9 cellular contexts compared by ENCODE assay signal in genomic region chr9:121609845-121610637, GRCh38. TPM values are rescaled to one million over a fixed set of nuclear protein-coding genes. Genes with fewer than 3 reads are reported as not detected.
DNase-seq lines count a peak whose midpoint lies in the region; ATAC-seq, FAIRE-seq and TF ChIP-seq lines count a peak whose summit lies in the region.
"Had no signal": no experiment of that assay in that cellular context is flagged by ENCODE, and none has a peak within 500 bp of the region (broad histone marks: within the 10 kb centered on the region; RNA-seq: fewer than 3 reads in every experiment).

No MANE protein-coding gene starts in this region.

- CTCF ChIA-PET in endothelial cell of umbilical vein (lab: Charles Lee): interaction anchor here (0.7 to 1.8 kb wide), 10 partner anchors 11 to 506 kb away, joined by 3 to 14 read pairs (median 3); no protein-coding TSS in a partner anchor

- FAIRE-seq in endothelial cell of umbilical vein (lab: Jason Lieb, UNC): no peak

- no peaks in the 10 kb centered on the region for H4K20me1 ChIP-seq in endothelial cell of umbilical vein (replicated peaks; ENCODE audit: control insufficient read depth, extremely low read depth, insufficient read depth, low read length)

- H3K79me2 ChIP-seq in endothelial cell of umbilical vein (ENCODE audit: control insufficient read depth, insufficient read depth, low read length): no peaks in the 10 kb centered on the region

- POLR2A ChIA-PET in endothelial cell of umbilical vein (lab: Charles Lee): no interaction called here

- ATAC-seq in GM21528 (IDR thresholded peaks at IDR 0.05; ENCODE audit: low FRiP score, unreplicated experiment) (no peak), HG03439 (IDR thresholded peaks at IDR 0.05; ENCODE audit: unreplicated experiment) (no peak)

- no peak overlapping the region for H2AFZ ChIP-seq in endothelial cell of umbilical vein (ENCODE audit: low read depth, low read length)

- no peak for TF ChIP-seq CTCF in endothelial cell of umbilical vein (IDR thresholded peaks at IDR 0.05; ENCODE audit: extremely low read depth in 1 of 2, insufficient read depth in 1 of 2, low read depth in 1 of 2, low read length in 2 of 2)

- peaks cover 8% of the 10 kb centered on the region for H3K4me1 ChIP-seq in endothelial cell of umbilical vein (ENCODE audit: control insufficient read depth, extremely low read depth, insufficient read depth, low read length)

- dilution Hi-C loops in endothelial cell of umbilical vein (cut with MboI; ENCODE audit: extremely low pct_ligation_motif_present, low sequenced_read_pairs): no loop called here

- no peak overlapping the region for H3K4me3 ChIP-seq in MG63
- no peak overlapping the region for H3K4me3 ChIP-seq in endothelial cell of umbilical vein (replicated peaks in 1 of 3; ENCODE audit: insufficient read depth in 1 of 3, low read depth in 1 of 3, low read length in 3 of 3)

- TF ChIP-seq POLR2A in endothelial cell of umbilical vein (IDR thresholded peaks at IDR 0.05; ENCODE audit: low read depth, low read length): no peak

- H3K4me2 ChIP-seq in endothelial cell of umbilical vein (ENCODE audit: insufficient read depth, low read length): no peak overlapping the region

- H3K27me3 ChIP-seq in MG63: no peaks in the 10 kb centered on the region; the same call in 1 of the 2 replicates
- H3K27me3 ChIP-seq in endothelial cell of umbilical vein (ENCODE audit: control insufficient read depth in 2 of 2, insufficient read depth in 2 of 2, low read length in 2 of 2): peaks cover 0 to 9% of the 10 kb centered on the region in 2 experiments

- no peaks in the 10 kb centered on the region for H3K9me1 ChIP-seq in endothelial cell of umbilical vein (replicated peaks; ENCODE audit: control insufficient read depth, extremely low read depth, insufficient read depth, low read length)

- H3K27ac ChIP-seq in endothelial cell of umbilical vein (ENCODE audit: insufficient read depth, low read depth, low read length): no peak overlapping the region

- no peak overlapping the region for H3K9ac ChIP-seq in endothelial cell of umbilical vein (replicated peaks; ENCODE audit: extremely low read depth, insufficient read depth, low read length)

- no peaks in the 10 kb centered on the region for H3K36me3 ChIP-seq in MG63
- no peaks in the 10 kb centered on the region for H3K36me3 ChIP-seq in endothelial cell of umbilical vein (ENCODE audit: control insufficient read depth in 2 of 2, extremely low read depth in 1 of 2, insufficient read depth in 2 of 2, low read length in 2 of 2)

- H3K9me3 ChIP-seq in MG63 (no peaks in the 10 kb centered on the region), endothelial cell of umbilical vein (replicated peaks; ENCODE audit: control insufficient read depth, insufficient read depth, low read length) (no peaks in the 10 kb centered on the region)

- peak; percentile 98 for DNase-seq in A172 (ENCODE audit: low spot score)
- DNase-seq in MG63: peak; percentile 89
- peak; percentile 29 for DNase-seq in endothelial cell of umbilical vein (ENCODE audit: low read depth, low spot score)
- DNase-seq in lung microvascular endothelial cell (ENCODE audit: low read depth in 2 of 2): peak; percentile 15 to 63
- no peak for DNase-seq in NCI-H1930 (lab: John Stamatoyannopoulos, UW)
- no peak for DNase-seq in activated T-cell treated with anti-CD3 and anti-CD28 coated beads, Interleukin-2, amount 50 U/mL, for 48 hours

- intact Hi-C loops in endothelial cell of umbilical vein (cut with micrococcal nuclease): loop anchor here (5.0 kb wide), 1 partner anchor 43 kb away; no protein-coding TSS in a partner anchor

- BruUV-seq in endothelial cell of umbilical vein (replicated peaks; lab: Mats Ljungman, UMichigan): no TSS peak

TF ChIP-seq in endothelial cell of umbilical vein, 7 proteins besides CTCF, POLR2A, EP300 and RAD21:
- TF ChIP-seq EZH2 (IDR thresholded peaks at IDR 0.05; ENCODE audit: borderline replicate concordance, low read depth, low read length, severe bottlenecking) (no peak), FOS (IDR thresholded peaks at IDR 0.05; ENCODE audit: borderline replicate concordance, insufficient read depth, low read length) (no peak), GATA2 (IDR thresholded peaks at IDR 0.05; ENCODE audit: insufficient read depth, insufficient read length, low read depth, low read length) (no peak), JUN (IDR thresholded peaks at IDR 0.05; ENCODE audit: borderline replicate concordance, insufficient read depth, insufficient read length, low read depth) (no peak)
- TF ChIP-seq, protein P1, sequence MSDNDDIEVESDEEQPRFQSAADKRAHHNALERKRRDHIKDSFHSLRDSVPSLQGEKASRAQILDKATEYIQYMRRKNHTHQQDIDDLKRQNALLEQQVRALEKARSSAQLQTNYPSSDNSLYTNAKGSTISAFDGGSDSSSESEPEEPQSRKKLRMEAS (IDR thresholded peaks at IDR 0.05; ENCODE audit: insufficient read depth, insufficient read length): no peak

RNA-seq across cellular contexts. Expression of gene DAB2IP, which starts 41.4 kb away (rescaled TPM):
- total RNA-seq in A172 (2014; rRNA removed; shearing (Covaris generic)): 15.8 and 19.1 TPM in 2 replicates
- total RNA-seq in MG63 (2014; rRNA removed; shearing (Covaris generic); ENCODE audit: low replicate concordance): 6.8 and 7.3 TPM in 2 replicates
- total RNA-seq in endothelial cell of umbilical vein: 48.4 and 53.6 TPM in 2 replicates
- 29.2 and 29.9 TPM in 2 replicates for polyA plus RNA-seq in endothelial cell of umbilical vein
- polyA plus RNA-seq in endothelial cell of umbilical vein (2011; cell fraction: cytosol; rRNA removed): 30.3 and 32.7 TPM in 2 replicates
- 51.8 and 52.0 TPM in 2 replicates for polyA plus RNA-seq in endothelial cell of umbilical vein (2011; cell fraction: nucleus; rRNA removed)
- polyA plus RNA-seq in endothelial cell of umbilical vein (2012): 26.9 and 27.1 TPM in 2 replicates
- polyA minus RNA-seq in endothelial cell of umbilical vein: 67.5 and 90.9 TPM in 2 replicates
- 12.8 TPM for polyA minus RNA-seq in endothelial cell of umbilical vein (2011; cell fraction: cytosol; rRNA and poly(A)+ RNA removed)
- 33.9 and 35.2 TPM in 2 replicates for polyA minus RNA-seq in endothelial cell of umbilical vein (2011; cell fraction: nucleus; rRNA and poly(A)+ RNA removed)
- 14.1 and 16.3 TPM in 2 replicates for total RNA-seq in lung microvascular endothelial cell
- total RNA-seq: activated T-helper 2 cell treated with anti-CD3 and anti-CD28 coated beads, Interferon-gamma antibody, Interleukin-2, Interleukin-4, amounts not matched to agents 10 μg/mL and 5 μg/mL and 100 μg/mL, durations not matched to agents 14 hours and 24 hours and 36 hours had no signal

Comparison
In these comparisons a context has a peak if more than half of its experiments do, and no peak if none do; other contexts are left out.
1. DNase-seq: peak in A172 (single experiment), MG63 (single experiment), endothelial cell of umbilical vein (single experiment) and lung microvascular endothelial cell (2 of 2); none in NCI-H1930 (0 of 2) and activated T-cell treated with anti-CD3 and anti-CD28 coated beads, Interleukin-2, amount 50 U/mL, for 48 hours (0 of 2).